Comparison of ENCODE assay signal across 8 cellular contexts in the genomic region with DNA sequence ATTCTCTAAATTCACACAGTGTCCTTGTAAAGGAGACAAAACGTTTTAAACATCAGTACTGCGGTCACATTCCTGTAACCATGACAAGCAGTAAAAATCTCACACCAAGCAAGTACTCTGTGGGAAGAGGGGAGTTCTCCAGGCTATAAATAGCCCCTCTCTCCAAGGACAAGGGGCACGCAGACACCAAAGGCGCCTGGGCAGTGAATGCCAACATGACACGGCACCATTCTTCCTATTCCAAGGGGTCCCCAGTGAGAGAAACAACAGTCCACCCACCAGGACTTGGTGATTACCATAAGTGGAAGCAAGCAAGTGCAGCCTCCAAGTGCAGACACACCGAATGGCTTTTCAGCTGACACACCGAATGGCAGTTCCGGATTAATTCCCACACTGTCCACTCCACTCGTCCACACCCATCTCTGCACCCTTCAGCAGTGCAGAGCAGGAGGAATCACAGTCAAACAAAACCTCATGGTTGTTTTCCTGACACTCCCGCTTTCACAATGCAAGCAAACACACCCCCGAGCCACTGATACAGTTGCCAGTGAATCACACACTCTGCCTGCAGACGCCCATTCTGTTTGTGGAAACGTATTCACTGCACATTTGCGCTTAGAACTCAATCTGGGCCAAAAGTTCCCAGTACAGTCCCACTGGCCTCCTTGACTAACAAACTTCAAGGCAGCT. TPM values are rescaled to one million over a fixed set of nuclear protein-coding genes. Genes with fewer than 3 reads are reported as not detected.
DNase-seq lines count a peak whose midpoint lies in the region; ATAC-seq and TF ChIP-seq lines count a peak whose summit lies in the region.

No MANE protein-coding gene starts in this region.

- peak overlapping the region; percentile 92 for H3K4me3 ChIP-seq in GM23338
- H3K4me3 ChIP-seq in thoracic aorta, result peak overlapping the region; percentile 91

- no peaks in the 10 kb centered on the region for H3K36me3 ChIP-seq in GM23338 (ENCODE audit: insufficient read depth)
- H3K36me3 ChIP-seq in thoracic aorta, result no peaks in the 10 kb centered on the region

- peaks cover 47% of the 10 kb centered on the region for H4K20me1 ChIP-seq in GM23338 (replicated peaks; ENCODE audit: insufficient read depth)

- peaks cover 47% of the 10 kb centered on the region for H3K4me1 Mint-ChIP-seq in GM23338
- H3K4me1 Mint-ChIP-seq in dendritic cell treated with granulocyte-macrophage colony-stimulating factor and Interleukin-4, amounts not matched to agents 40 ng/mL and 50 ng/mL, for 4 days (ENCODE audit: low read depth), result peaks cover 74% of the 10 kb centered on the region

- H3K9me3 ChIP-seq in thoracic aorta, result no peaks in the 10 kb centered on the region

- no peaks in the 10 kb centered on the region for H3K9me3 Mint-ChIP-seq in GM23338
- H3K9me3 Mint-ChIP-seq in dendritic cell treated with granulocyte-macrophage colony-stimulating factor and Interleukin-4, amounts not matched to agents 40 ng/mL and 50 ng/mL, for 4 days, result no peaks in the 10 kb centered on the region

- peaks cover 4% of the 10 kb centered on the region; the same call in 1 of the 2 replicates for H3F3A ChIP-seq in GM23338 (replicated peaks; ENCODE audit: low read depth)

- peak overlapping the region; percentile 99 for H3K4me2 ChIP-seq in GM23338

- peaks cover 40% of the 10 kb centered on the region for H3K4me1 ChIP-seq in GM23338 (ENCODE audit: insufficient read depth)
- peaks cover 48 to 66% of the 10 kb centered on the region in 2 donors for H3K4me1 ChIP-seq in thoracic aorta (ENCODE audit: control insufficient read depth in 1 of 2, low read depth in 2 of 2)

- H3K27ac Mint-ChIP-seq in GM23338, result no peak overlapping the region
- peak overlapping the region; percentile 100 for H3K27ac Mint-ChIP-seq in dendritic cell treated with granulocyte-macrophage colony-stimulating factor and Interleukin-4, amounts not matched to agents 40 ng/mL and 50 ng/mL, for 4 days

- intact Hi-C loops in dendritic cell treated with granulocyte-macrophage colony-stimulating factor and Interleukin-4, amounts not matched to agents 40 ng/mL and 50 ng/mL, for 4 days (cut with micrococcal nuclease), result loop anchor here (5.0 kb wide), 2 partner anchors 36 to 69 kb away; a partner anchor contains a TSS

- no peaks in the 10 kb centered on the region for H3K9me2 ChIP-seq in GM23338 (ENCODE audit: insufficient read depth)

- H3K27ac ChIP-seq in GM23338 (ENCODE audit: low read depth) (no peak overlapping the region), thoracic aorta (peak overlapping the region; percentile 92 to 98)

- H3K27me3 Mint-ChIP-seq in GM23338 (ENCODE audit: insufficient read depth, low read depth, poor library complexity), result peaks cover 28% of the 10 kb centered on the region
- H3K27me3 Mint-ChIP-seq in dendritic cell treated with granulocyte-macrophage colony-stimulating factor and Interleukin-4, amounts not matched to agents 40 ng/mL and 50 ng/mL, for 4 days, result no peaks in the 10 kb centered on the region

- no peak for ATAC-seq in GM23338
- peak; percentile 12 for ATAC-seq in thoracic aorta (ENCODE audit: insufficient number of reproducible peaks, low FRiP score, low read depth)
- no peak for ATAC-seq in HG02588 (IDR thresholded peaks at IDR 0.05; ENCODE audit: unreplicated experiment)
- no peak for ATAC-seq in GM18907 (IDR thresholded peaks at IDR 0.05; ENCODE audit: unreplicated experiment)

- H3K27me3 ChIP-seq in GM23338 (ENCODE audit: insufficient read depth), result peaks cover 27% of the 10 kb centered on the region
- no peaks in the 10 kb centered on the region for H3K27me3 ChIP-seq in thoracic aorta (replicated peaks; ENCODE audit: insufficient read depth)

- peak overlapping the region; percentile 94 for H3K4me3 Mint-ChIP-seq in GM23338
- H3K4me3 Mint-ChIP-seq in dendritic cell treated with granulocyte-macrophage colony-stimulating factor and Interleukin-4, amounts not matched to agents 40 ng/mL and 50 ng/mL, for 4 days, result peak overlapping the region; percentile 97

- DNase-seq in GM23338 (ENCODE audit: low spot score) (no peak), RPMI7951 (ENCODE audit: low read depth) (peak; percentile 78), lung microvascular endothelial cell (ENCODE audit: low read depth in 2 of 2) (peak; percentile 70 to 77), thoracic aorta (ENCODE audit: low spot score) (peak; percentile 53), SHP77 treated with DMSO at 0.1 percent for 48 hours (lab: John Stamatoyannopoulos, UW) (no peak)

- H3K79me2 ChIP-seq in GM23338 (replicated peaks; ENCODE audit: insufficient read depth), result peaks cover 63% of the 10 kb centered on the region

- TF ChIP-seq CTCF in GM23338 (conservative IDR thresholded peaks at IDR 0.05; ENCODE audit: low read depth in 2 of 2) (no peak), thoracic aorta (IDR thresholded peaks at IDR 0.05) (no peak)

- H3K36me3 Mint-ChIP-seq in GM23338 (ENCODE audit: low read depth), result peaks cover 8% of the 10 kb centered on the region; the same call in 2 of the 3 replicates
- H3K36me3 Mint-ChIP-seq in dendritic cell treated with granulocyte-macrophage colony-stimulating factor and Interleukin-4, amounts not matched to agents 40 ng/mL and 50 ng/mL, for 4 days (ENCODE audit: low read depth), result peaks cover 57% of the 10 kb centered on the region

- H2AFZ ChIP-seq in GM23338, result no peak overlapping the region

TF ChIP-seq in GM23338, 12 proteins besides CTCF, POLR2A, EP300 and RAD21 (continues in another document):
- TF ChIP-seq EZH2phosphoT487 (IDR thresholded peaks at IDR 0.05; ENCODE audit: unreplicated experiment) (no peak), ZNF331 (CRISPR knock-in tag; IDR thresholded peaks at IDR 0.05; ENCODE audit: low read depth) (no peak), NANOG (IDR thresholded peaks at IDR 0.05; ENCODE audit: borderline replicate concordance) (no peak), ZNF114 (CRISPR knock-in tag; IDR thresholded peaks at IDR 0.05) (no peak)
- TF ChIP-seq, protein P1, sequence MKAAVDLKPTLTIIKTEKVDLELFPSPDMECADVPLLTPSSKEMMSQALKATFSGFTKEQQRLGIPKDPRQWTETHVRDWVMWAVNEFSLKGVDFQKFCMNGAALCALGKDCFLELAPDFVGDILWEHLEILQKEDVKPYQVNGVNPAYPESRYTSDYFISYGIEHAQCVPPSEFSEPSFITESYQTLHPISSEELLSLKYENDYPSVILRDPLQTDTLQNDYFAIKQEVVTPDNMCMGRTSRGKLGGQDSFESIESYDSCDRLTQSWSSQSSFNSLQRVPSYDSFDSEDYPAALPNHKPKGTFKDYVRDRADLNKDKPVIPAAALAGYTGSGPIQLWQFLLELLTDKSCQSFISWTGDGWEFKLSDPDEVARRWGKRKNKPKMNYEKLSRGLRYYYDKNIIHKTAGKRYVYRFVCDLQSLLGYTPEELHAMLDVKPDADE (IDR thresholded peaks at IDR 0.05), result no peak

RNA-seq across cellular contexts. Expression of a gene that starts 1.8 kb away (rescaled TPM):
- 168 and 172 TPM in 2 replicates for total RNA-seq in GM23338 (2014; rRNA removed; shearing (Covaris generic))
- polyA plus RNA-seq in GM23338 (2016; fragmentation: Nextera tagmentation; extraction: Ambion mirVana), result 96.0 and 99.9 TPM in 2 replicates
- total RNA-seq in RPMI7951 (2014; rRNA removed; shearing (Covaris generic)), result 241 and 255 TPM in 2 replicates
- total RNA-seq in lung microvascular endothelial cell, result 291 and 379 TPM in 2 replicates
- 100 to 1,000 TPM; 301 to 351 TPM for total RNA-seq in thoracic aorta

RNA-seq across cellular contexts. Expression of a gene that starts 49.0 kb away (rescaled TPM):
- total RNA-seq in GM23338 (2014; rRNA removed; shearing (Covaris generic)), result 0.63 TPM in 1 of 2 replicates, not detected in the other
- polyA plus RNA-seq in GM23338 (2016; fragmentation: Nextera tagmentation; extraction: Ambion mirVana), result 0.40 and 0.44 TPM in 2 replicates
- not detected in 2 replicates for total RNA-seq in RPMI7951 (2014; rRNA removed; shearing (Covaris generic))
- 0.20 and 0.22 TPM in 2 replicates for total RNA-seq in lung microvascular endothelial cell
- total RNA-seq in thoracic aorta, result 100 to 1,000 TPM; 161 to 166 TPM

RNA-seq across cellular contexts. Expression of a gene that starts 53.9 kb away (rescaled TPM):
- total RNA-seq in GM23338 (2014; rRNA removed; shearing (Covaris generic)), result 91.9 and 103 TPM in 2 replicates
- polyA plus RNA-seq in GM23338 (2016; fragmentation: Nextera tagmentation; extraction: Ambion mirVana), result 90.6 and 90.8 TPM in 2 replicates
- total RNA-seq in RPMI7951 (2014; rRNA removed; shearing (Covaris generic)), result 88.6 and 100.0 TPM in 2 replicates
- 68.7 and 70.0 TPM in 2 replicates for total RNA-seq in lung microvascular endothelial cell
- total RNA-seq in thoracic aorta, result 10 to 100 TPM; 66.5 to 66.9 TPM

Comparison
In these comparisons a context has a peak if more than half of its experiments do, and no peak if none do; other contexts are left out.
1. DNase-seq: peak in RPMI7951 (single experiment), lung microvascular endothelial cell (2 of 2) and thoracic aorta (single experiment); none in GM23338 (single experiment) and SHP77 treated with DMSO at 0.1 percent for 48 hours (single experiment).
2. RNA of a gene that starts 49.0 kb away (total RNA-seq): 161 to 166 TPM in thoracic aorta; 0.63 TPM in GM23338, 0.20 to 0.22 TPM in lung microvascular endothelial cell and not detected in RPMI7951; every median in the first group is over 10 times any median in the second.